In the genomic region with DNA sequence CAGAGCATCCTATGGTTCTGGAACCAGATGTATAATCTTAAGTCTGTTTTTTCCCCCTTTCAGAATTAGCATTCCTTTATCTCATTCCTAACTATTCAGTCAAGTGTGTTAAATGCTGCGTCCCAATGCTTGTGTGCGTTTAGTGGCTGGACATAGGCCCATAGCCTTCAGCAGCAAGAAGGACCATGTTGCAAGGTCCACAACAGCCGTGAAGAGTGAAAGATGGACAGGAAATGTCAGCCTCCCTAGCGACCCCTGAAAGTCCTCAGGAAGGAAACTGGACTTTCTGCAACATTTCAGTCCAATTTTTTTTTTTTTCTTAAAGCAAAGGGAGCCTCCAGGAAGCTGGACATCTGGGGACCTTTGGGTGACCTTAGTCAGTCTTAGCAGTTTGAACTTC, we compare ENCODE assay signal across 9 cellular contexts.
"Had no signal": no experiment of that assay in that cellular context is flagged by ENCODE, and none has a peak within 500 bp of the region (broad histone marks: within the 10 kb centered on the region; RNA-seq: fewer than 3 reads in every experiment).

No MANE protein-coding gene starts in this region.

- ATAC-seq: HCT116, HepG2 had no signal

- H3K27ac ChIP-seq: GM23248, HL-60 had no signal

- DNase-seq: GM23248, GOT3, H7, HFFc6 had no signal

- H3K9me3 ChIP-seq: HAP-1 had no signal

- H3K4me1 Mint-ChIP-seq: IgD-negative memory B cell had no signal

- H3K4me1 ChIP-seq: HAP-1 had no signal

- H3K36me3 ChIP-seq: HAP-1 had no signal

- H3K4me3 Mint-ChIP-seq: HFFc6, IgD-negative memory B cell had no signal

- FAIRE-seq: HepG2 had no signal

- H3K9ac ChIP-seq: GM23248 had no signal

- H3K4me3 ChIP-seq: GM23248, HAP-1 had no signal

- H3K27ac Mint-ChIP-seq: HFFc6, IgD-negative memory B cell had no signal

- H3K36me3 Mint-ChIP-seq: IgD-negative memory B cell had no signal
